In genomic region chr11:68326334-68327215, GRCh38 we compare ENCODE assay signal across 3 cellular contexts.
TF ChIP-seq lines count a peak whose summit lies in the region.

No MANE protein-coding gene starts in this region.

TF ChIP-seq in SK-N-SH, 30 proteins besides CTCF, POLR2A, EP300 and RAD21 (continued from another document and continues in another):
- TF ChIP-seq ZBTB33 (IDR thresholded peaks at IDR 0.05; ENCODE audit: borderline replicate concordance, low read depth) (no peak), GABPA (IDR thresholded peaks at IDR 0.05; ENCODE audit: low read depth) (no peak), FOSL2 (IDR thresholded peaks at IDR 0.05; ENCODE audit: borderline replicate concordance, low read depth) (no peak), CHD2 (IDR thresholded peaks at IDR 0.05; ENCODE audit: low read length, partially characterized antibody) (no peak), POLR2AphosphoS5 (IDR thresholded peaks at IDR 0.05; ENCODE audit: low read depth, low read length) (no peak), TCF12 (IDR thresholded peaks at IDR 0.05) (no peak), PBX3 (IDR thresholded peaks at IDR 0.05) (no peak), NRF1 (IDR thresholded peaks at IDR 0.05; ENCODE audit: low read depth, low read length) (no peak), MEF2A (IDR thresholded peaks at IDR 0.05; ENCODE audit: borderline replicate concordance, low read depth) (no peak), MAX (IDR thresholded peaks at IDR 0.05; ENCODE audit: low read depth) (no peak), USF1 (IDR thresholded peaks at IDR 0.05; ENCODE audit: borderline replicate concordance, low read depth) (no peak)

TF ChIP-seq in SK-N-SH treated with all-trans-retinoic acid at 6 μM for 48 hours, 23 proteins besides CTCF, POLR2A, EP300 and RAD21 (continued from another document):
- TF ChIP-seq PATZ1 (CRISPR knock-in tag; IDR thresholded peaks at IDR 0.05; ENCODE audit: borderline replicate concordance) (no peak), ZC3H10 (CRISPR knock-in tag; IDR thresholded peaks at IDR 0.05) (no peak), TOX (CRISPR knock-in tag; IDR thresholded peaks at IDR 0.05; ENCODE audit: borderline replicate concordance) (no peak), OSR1 (CRISPR knock-in tag; IDR thresholded peaks at IDR 0.05) (no peak), ISL1 (CRISPR knock-in tag; IDR thresholded peaks at IDR 0.05) (no peak), TCF4 (CRISPR knock-in tag; IDR thresholded peaks at IDR 0.05; ENCODE audit: borderline replicate concordance) (no peak)

TF ChIP-seq in liver, 16 proteins besides CTCF, POLR2A, EP300 and RAD21 (continued from another document):
- peak; percentile 60 for TF ChIP-seq MAX (IDR thresholded peaks at IDR 0.05)
- TF ChIP-seq TAF1 (conservative IDR thresholded peaks at IDR 0.05), result no peak
- TF ChIP-seq ATF3 (IDR thresholded peaks at IDR 0.05), result no peak
- TF ChIP-seq REST (IDR thresholded peaks at IDR 0.05), result peak; percentile 56
